In genomic region chr17:9233271-9233599, GRCh38 we compare ENCODE assay signal across 18 cellular contexts.
DNase-seq lines count a peak whose midpoint lies in the region; ATAC-seq and TF ChIP-seq lines count a peak whose summit lies in the region.
"Had no signal": no experiment of that assay in that cellular context is flagged by ENCODE, and none has a peak within 500 bp of the region (broad histone marks: within the 10 kb centered on the region; RNA-seq: fewer than 3 reads in every experiment).

No MANE protein-coding gene starts in this region.

- H3K27me3 Mint-ChIP-seq in chondrocyte (ENCODE audit: low read depth) (peaks cover 2% of the 10 kb centered on the region), mesothelial cell of epicardium (ENCODE audit: low read depth) (peaks cover 7% of the 10 kb centered on the region)

- H3K4me3 ChIP-seq in gastroesophageal sphincter (no peak overlapping the region), psoas muscle (no peak overlapping the region), urinary bladder (ENCODE audit: low read depth, low read length) (no peak overlapping the region), ascending aorta (no peak overlapping the region)
- H3K4me3 ChIP-seq: GM12878 had no signal

- H3K9me3 ChIP-seq in gastroesophageal sphincter (no peaks in the 10 kb centered on the region), psoas muscle (no peaks in the 10 kb centered on the region), ascending aorta (no peaks in the 10 kb centered on the region)
- H3K9me3 ChIP-seq: BE2C had no signal

- no peak for TF ChIP-seq CTCF in chondrocyte (IDR thresholded peaks at IDR 0.05)
- TF ChIP-seq CTCF in gastroesophageal sphincter (IDR thresholded peaks at IDR 0.05): no peak
- no peak for TF ChIP-seq CTCF in psoas muscle (IDR thresholded peaks at IDR 0.05)
- TF ChIP-seq CTCF in ascending aorta (IDR thresholded peaks at IDR 0.05): no peak
- TF ChIP-seq CTCF in mesothelial cell of epicardium (IDR thresholded peaks at IDR 0.05; ENCODE audit: unreplicated experiment): no peak
- TF ChIP-seq CTCF in foreskin keratinocyte (conservative IDR thresholded peaks at IDR 0.05): no peak

- no peaks in the 10 kb centered on the region for H3K36me3 Mint-ChIP-seq in chondrocyte (ENCODE audit: low read depth)
- H3K36me3 Mint-ChIP-seq in mesothelial cell of epicardium: no peaks in the 10 kb centered on the region
- H3K36me3 Mint-ChIP-seq: CD4-positive, CD25-positive, alpha-beta regulatory T cell; CD8-positive, alpha-beta memory T cell; IgD-negative memory B cell had no signal

- peak; percentile 85 for DNase-seq in chondrocyte (ENCODE audit: low spot score)
- peak; percentile 3 to 34 for DNase-seq in psoas muscle
- DNase-seq in ascending aorta (ENCODE audit: low spot score in 2 of 2): no peak
- DNase-seq in mesothelial cell of epicardium (ENCODE audit: low spot score in 2 of 2, unreplicated experiment in 2 of 2): no peak
- no peak for DNase-seq in stimulated activated naive CD4-positive, alpha-beta T cell (lab: John Stamatoyannopoulos, UW)
- no peak for DNase-seq in foreskin keratinocyte
- DNase-seq: BE2C; C1 segment of cervical spinal cord; CD4-positive, CD25-positive, alpha-beta regulatory T cell; CD8-positive, alpha-beta memory T cell; COR-L47; DMS79; H9 had no signal

- TF ChIP-seq POLR2A in gastroesophageal sphincter (IDR thresholded peaks at IDR 0.05): no peak

- TF ChIP-seq EP300 in gastroesophageal sphincter (IDR thresholded peaks at IDR 0.05): no peak

- H3K9me3 Mint-ChIP-seq in chondrocyte (ENCODE audit: low read depth) (no peaks in the 10 kb centered on the region), mesothelial cell of epicardium (no peaks in the 10 kb centered on the region)
- H3K9me3 Mint-ChIP-seq: CD8-positive, alpha-beta memory T cell; H9; IgD-negative memory B cell had no signal

- H3K27ac ChIP-seq in gastroesophageal sphincter (peak overlapping the region in 3 of 4 donors; percentile 80 to 92 (median 91)), psoas muscle (no peak overlapping the region), urinary bladder (ENCODE audit: low read depth) (peak overlapping the region; percentile 38), ascending aorta (peak overlapping the region in 1 of 2 donors; percentile 22), foreskin keratinocyte (no peak overlapping the region)

- intact Hi-C loops in psoas muscle (cut with DNase I) (no loop called here), ascending aorta (cut with DNase I) (no loop called here)

- H3K4me1 Mint-ChIP-seq in chondrocyte (ENCODE audit: low read depth) (peaks cover 3% of the 10 kb centered on the region), mesothelial cell of epicardium (peaks cover 7% of the 10 kb centered on the region)
- H3K4me1 Mint-ChIP-seq: CD4-positive, CD25-positive, alpha-beta regulatory T cell; CD8-positive, alpha-beta memory T cell; IgD-negative memory B cell had no signal

- no peak overlapping the region for H3K27ac Mint-ChIP-seq in chondrocyte (ENCODE audit: unreplicated experiment)
- H3K27ac Mint-ChIP-seq in mesothelial cell of epicardium: no peak overlapping the region
- H3K27ac Mint-ChIP-seq: CD8-positive, alpha-beta memory T cell; H9; IgD-negative memory B cell had no signal

- H3K4me3 Mint-ChIP-seq in chondrocyte (ENCODE audit: unreplicated experiment): no peak overlapping the region
- no peak overlapping the region for H3K4me3 Mint-ChIP-seq in mesothelial cell of epicardium
- H3K4me3 Mint-ChIP-seq: CD4-positive, CD25-positive, alpha-beta regulatory T cell; CD8-positive, alpha-beta memory T cell; H9; IgD-negative memory B cell had no signal

- 90% methylated on average over 2 of the region's 9 CpGs; no CpG with 5 or more reads in 1 of the 2 donors for WGBS in gastroesophageal sphincter (ENCODE audit: low coverage in 1 of 2), 2 donors
- WGBS in psoas muscle, 3 donors: 62 to 79% (median 74%) methylated on average over 9 of the region's 9 CpGs
- WGBS in urinary bladder: 63% methylated on average over 9 of the region's 9 CpGs

- H3K27me3 ChIP-seq in gastroesophageal sphincter (no peaks in the 10 kb centered on the region), psoas muscle (ENCODE audit: insufficient read depth in 3 of 3, low read length in 2 of 3) (peaks cover 0 to 3% (median 0%) of the 10 kb centered on the region in 3 donors), ascending aorta (no peaks in the 10 kb centered on the region), foreskin keratinocyte (peaks cover 3% of the 10 kb centered on the region)
- H3K27me3 ChIP-seq: BE2C had no signal

- ATAC-seq in gastroesophageal sphincter (no peak), psoas muscle (no peak), foreskin keratinocyte (no peak)
- ATAC-seq: HepG2 had no signal

- no peaks in the 10 kb centered on the region for H3K36me3 ChIP-seq in gastroesophageal sphincter
- no peaks in the 10 kb centered on the region for H3K36me3 ChIP-seq in psoas muscle (ENCODE audit: insufficient read depth in 1 of 2, low read depth in 1 of 2)
- H3K36me3 ChIP-seq in urinary bladder (ENCODE audit: insufficient read depth): no peaks in the 10 kb centered on the region
- H3K36me3 ChIP-seq in ascending aorta: no peaks in the 10 kb centered on the region
- H3K36me3 ChIP-seq: BE2C had no signal

- H3K4me1 ChIP-seq in gastroesophageal sphincter: peaks cover 0 to 72% (median 7%) of the 10 kb centered on the region in 3 donors
- no peaks in the 10 kb centered on the region for H3K4me1 ChIP-seq in psoas muscle
- no peaks in the 10 kb centered on the region for H3K4me1 ChIP-seq in urinary bladder (ENCODE audit: insufficient read depth)
- H3K4me1 ChIP-seq in ascending aorta: peaks cover 0 to 17% of the 10 kb centered on the region in 2 donors
- H3K4me1 ChIP-seq in foreskin keratinocyte: no peaks in the 10 kb centered on the region
- H3K4me1 ChIP-seq: BE2C had no signal

Comparison
In these comparisons a context has a peak if more than half of its experiments do, and no peak if none do; other contexts are left out.
1. DNase-seq: peak in chondrocyte (single experiment) and psoas muscle (2 of 2); none in ascending aorta (0 of 2), mesothelial cell of epicardium (0 of 2), stimulated activated naive CD4-positive, alpha-beta T cell (0 of 6) and foreskin keratinocyte (0 of 2).
2. H3K27ac ChIP-seq: peak in gastroesophageal sphincter (3 of 4) and urinary bladder (single experiment); none in psoas muscle (single experiment) and foreskin keratinocyte (single experiment).